Comparison of ENCODE assay signal across 1 cellular context in genomic region chr9:127802576-127803443, GRCh38.
TF ChIP-seq lines count a peak whose summit lies in the region.

TSS of gene FPGS (plus strand) at chr9:127802882. CDS start at chr9:127802925, 43 bp downstream.

TF ChIP-seq in HepG2, 621 proteins besides CTCF, POLR2A, EP300 and RAD21 (continued from another document and continues in another):
- TF ChIP-seq ZBTB10 (CRISPR knock-in tag; IDR thresholded peaks at IDR 0.05; ENCODE audit: borderline replicate concordance) (no peak), ZNF614 (CRISPR knock-in tag; IDR thresholded peaks at IDR 0.05; ENCODE audit: borderline replicate concordance) (no peak), ZBTB7B (CRISPR knock-in tag; IDR thresholded peaks at IDR 0.05) (peak; percentile 13; the same call in 1 of the 2 replicates), DMAP1 (CRISPR knock-in tag; IDR thresholded peaks at IDR 0.05) (peak; percentile 95), BATF2 (CRISPR knock-in tag; IDR thresholded peaks at IDR 0.05) (no peak), NFIB (CRISPR knock-in tag; IDR thresholded peaks at IDR 0.05; ENCODE audit: borderline replicate concordance) (no peak), ZNF296 (CRISPR knock-in tag; conservative IDR thresholded peaks at IDR 0.05) (no peak), ZBTB49 (CRISPR knock-in tag; IDR thresholded peaks at IDR 0.05; ENCODE audit: borderline replicate concordance) (no peak), GLI4 (CRISPR knock-in tag; IDR thresholded peaks at IDR 0.05; ENCODE audit: borderline replicate concordance) (no peak), HNF1B (CRISPR knock-in tag; IDR thresholded peaks at IDR 0.05) (peak; percentile 4; the same call in 1 of the 2 replicates), HMG20B (CRISPR knock-in tag; conservative IDR thresholded peaks at IDR 0.05) (no peak), PREB (CRISPR knock-in tag; IDR thresholded peaks at IDR 0.05) (no peak), E2F5 (CRISPR knock-in tag; conservative IDR thresholded peaks at IDR 0.05) (no peak; the same call in 1 of the 2 replicates), XRCC5 (optimal IDR thresholded peaks at IDR 0.05; ENCODE audit: low read length) (no peak), TCF7 (IDR thresholded peaks at IDR 0.05; ENCODE audit: low read depth) (no peak), PPARG (CRISPR knock-in tag; conservative IDR thresholded peaks at IDR 0.05) (no peak), ZNF225 (CRISPR knock-in tag; IDR thresholded peaks at IDR 0.05) (0 out of 2 replicates have a peak, but pooled peaks have one; percentile 41), ZNF552 (CRISPR knock-in tag; IDR thresholded peaks at IDR 0.05; ENCODE audit: borderline replicate concordance) (0 out of 2 replicates have a peak, but pooled peaks have one; percentile 56), ARNT (IDR thresholded peaks at IDR 0.05) (no peak), BRF2 (CRISPR knock-in tag; IDR thresholded peaks at IDR 0.05) (0 out of 2 replicates have a peak, but pooled peaks have one; percentile 24), ZNF382 (CRISPR knock-in tag; IDR thresholded peaks at IDR 0.05; ENCODE audit: borderline replicate concordance) (no peak), ZBTB20 (CRISPR knock-in tag; IDR thresholded peaks at IDR 0.05; ENCODE audit: borderline replicate concordance, low read depth) (no peak), ZNF781 (CRISPR knock-in tag; IDR thresholded peaks at IDR 0.05; ENCODE audit: borderline replicate concordance, not compliant biosample characterization) (no peak), ZNF407 (CRISPR knock-in tag; IDR thresholded peaks at IDR 0.05; ENCODE audit: not compliant biosample characterization) (no peak), GMEB2 (CRISPR knock-in tag; IDR thresholded peaks at IDR 0.05; ENCODE audit: low read depth) (no peak), ZNF567 (CRISPR knock-in tag; IDR thresholded peaks at IDR 0.05; ENCODE audit: borderline replicate concordance) (0 out of 2 replicates have a peak, but pooled peaks have one; percentile 79), ZMYM2 (CRISPR knock-in tag; IDR thresholded peaks at IDR 0.05) (no peak), CCAR2 (optimal IDR thresholded peaks at IDR 0.05; ENCODE audit: low read depth, low read length) (no peak), ZFP82 (CRISPR knock-in tag; IDR thresholded peaks at IDR 0.05; ENCODE audit: borderline replicate concordance) (no peak), SP5 (CRISPR knock-in tag; IDR thresholded peaks at IDR 0.05; ENCODE audit: borderline replicate concordance, low read depth) (no peak; the same call in 1 of the 2 replicates), LRRFIP1 (CRISPR knock-in tag; conservative IDR thresholded peaks at IDR 0.05) (no peak), RFX5 (IDR thresholded peaks at IDR 0.05; ENCODE audit: low read depth, low read length) (no peak), ARNT2 (CRISPR knock-in tag; IDR thresholded peaks at IDR 0.05; ENCODE audit: low read depth) (peak; percentile 73; the same call in 1 of the 2 replicates)
